In genomic region chr1:107141491-107142369, GRCh38 we compare ENCODE assay signal across 8 cellular contexts. TPM values are rescaled to one million over a fixed set of nuclear protein-coding genes. Genes with fewer than 3 reads are reported as not detected.
DNase-seq lines count a peak whose midpoint lies in the region; ATAC-seq and TF ChIP-seq lines count a peak whose summit lies in the region.

No MANE protein-coding gene starts in this region.

- no peaks in the 10 kb centered on the region for H3K9me3 Mint-ChIP-seq in natural killer cell

- intact Hi-C loops in natural killer cell (cut with micrococcal nuclease): no loop called here

- H3K27ac Mint-ChIP-seq in natural killer cell: no peak overlapping the region

- H3K36me3 Mint-ChIP-seq in natural killer cell: no peaks in the 10 kb centered on the region

- ATAC-seq in HG02642 (IDR thresholded peaks at IDR 0.05; ENCODE audit: poor library complexity, unreplicated experiment): peak; percentile 47
- peak in 1 of 3 donors; percentile 32 for ATAC-seq in natural killer cell
- no peak for ATAC-seq in HG02970 (IDR thresholded peaks at IDR 0.05; ENCODE audit: low FRiP score, unreplicated experiment)

- DNase-seq in NCI-H510A treated with DMSO at 0.1 percent for 48 hours (lab: John Stamatoyannopoulos, UW) (peak; percentile 83), NCI-H510A (lab: John Stamatoyannopoulos, UW) (no peak), NCI-H2171 treated with DMSO at 0.1 percent for 48 hours (lab: John Stamatoyannopoulos, UW) (peak; percentile 84), fibroblast of villous mesenchyme (ENCODE audit: low read depth) (peak; percentile 57), natural killer cell (no peak)
- DNase-seq in activated T-cell treated with anti-CD3 and anti-CD28 coated beads, Interleukin-2, amount 50 U/mL, for 48 hours: peak; percentile 36 to 43

- peaks cover 8 to 25% of the 10 kb centered on the region in 2 donors for H3K4me1 Mint-ChIP-seq in natural killer cell

- H3K4me3 ChIP-seq in fibroblast of villous mesenchyme (ENCODE audit: low read depth, low read length): peak overlapping the region; percentile 51

- H3K27me3 Mint-ChIP-seq in natural killer cell (ENCODE audit: low read depth in 2 of 2): peaks cover 48 to 58% of the 10 kb centered on the region in 2 donors

- peak overlapping the region; percentile 78 for H3K4me3 Mint-ChIP-seq in natural killer cell

- TF ChIP-seq CTCF in fibroblast of villous mesenchyme (IDR thresholded peaks at IDR 0.05; ENCODE audit: insufficient read depth, low read depth, low read length) (peak; percentile 62), natural killer cell (IDR thresholded peaks at IDR 0.05) (peak; percentile 51)

RNA-seq across cellular contexts. Expression of gene NTNG1, which starts 0.9 kb away (rescaled TPM):
- 2.9 and 9.1 TPM in 2 replicates for total RNA-seq in fibroblast of villous mesenchyme
- under 1 TPM in 1 of 3 donors, not detected in 2; 0.58 TPM for total RNA-seq in natural killer cell

Comparison
In these comparisons a context has a peak if more than half of its experiments do, and no peak if none do; other contexts are left out.
1. DNase-seq: peak in NCI-H510A treated with DMSO at 0.1 percent for 48 hours (single experiment), NCI-H2171 treated with DMSO at 0.1 percent for 48 hours (single experiment), activated T-cell treated with anti-CD3 and anti-CD28 coated beads, Interleukin-2, amount 50 U/mL, for 48 hours (2 of 2) and fibroblast of villous mesenchyme (single experiment); none in NCI-H510A (single experiment) and natural killer cell (single experiment).